8 cellular contexts compared by ENCODE assay signal in genomic region chr20:298755-299391, GRCh38. TPM values are rescaled to one million over a fixed set of nuclear protein-coding genes. Genes with fewer than 3 reads are reported as not detected.
DNase-seq lines count a peak whose midpoint lies in the region; ATAC-seq, FAIRE-seq and TF ChIP-seq lines count a peak whose summit lies in the region.

No MANE protein-coding gene starts in this region.

- H3K4me1 ChIP-seq in K562 (replicated peaks in 1 of 2; ENCODE audit: control insufficient read depth in 2 of 2, insufficient read depth in 2 of 2, low read length in 2 of 2) (peaks cover 21 to 22% of the 10 kb centered on the region in 2 experiments; a peak in 4 of 5 replicates), lung (ENCODE audit: control insufficient read depth in 2 of 2, insufficient read depth in 2 of 2, low read length in 2 of 2) (peaks cover 16 to 27% of the 10 kb centered on the region in 2 donors), tibial nerve (peaks cover 0 to 46% (median 31%) of the 10 kb centered on the region in 4 donors)

- TF ChIP-seq POLR2A in K562 (conservative IDR thresholded peaks at IDR 0.05): no peak
- TF ChIP-seq POLR2A in tibial nerve (IDR thresholded peaks at IDR 0.05): no peak

- H3K36me3 ChIP-seq in K562 (ENCODE audit: control insufficient read depth, insufficient read depth, low read length) (peaks cover 25% of the 10 kb centered on the region; the same call in 2 of the 3 replicates), lung (ENCODE audit: control insufficient read depth in 2 of 2, insufficient read depth in 2 of 2, low read length in 2 of 2) (peaks cover 0 to 6% of the 10 kb centered on the region in 2 donors), tibial nerve (no peaks in the 10 kb centered on the region)

- DNase-seq in activated naive CD4-positive, alpha-beta T cell treated with anti-CD3 and anti-CD28 coated beads for 36 hours: no peak
- DNase-seq in activated naive CD4-positive, alpha-beta T cell treated with Interleukin-2 at 50 U/mL for 16 hours: no peak
- no peak for DNase-seq in K562 (ENCODE audit: extremely low read depth in 1 of 4, low spot score in 3 of 4)
- no peak for DNase-seq in lung (ENCODE audit: low spot score)
- no peak for DNase-seq in tibial nerve (ENCODE audit: low spot score in 2 of 2)

- peak overlapping the region; percentile 100 for H3K27ac Mint-ChIP-seq in activated naive CD4-positive, alpha-beta T cell treated with anti-CD3 and anti-CD28 coated beads for 36 hours

- intact Hi-C loops in activated naive CD4-positive, alpha-beta T cell treated with anti-CD3 and anti-CD28 coated beads for 36 hours (cut with micrococcal nuclease): loop anchor here (1.0 to 2.0 kb wide), 3 partner anchors 9 to 820 kb away; partner anchors contain the start of genes C20orf96 and PSMF1
- intact Hi-C loops in K562 (cut with micrococcal nuclease): no loop called here

- peak overlapping the region; percentile 91 to 92 for H3K9ac ChIP-seq in K562 (ENCODE audit: insufficient read depth in 1 of 2, low read depth in 2 of 2, low read length in 2 of 2)

- TF ChIP-seq CTCF in K562 (IDR thresholded peaks at IDR 0.05 in 2 of 3, conservative IDR thresholded peaks at IDR 0.05 in 1 of 3; ENCODE audit: insufficient read depth in 2 of 3, low read depth in 1 of 3, low read length in 3 of 3) (no peak), lung (IDR thresholded peaks at IDR 0.05; ENCODE audit: control extremely low read depth, extremely low read depth) (no peak), tibial nerve (IDR thresholded peaks at IDR 0.05) (no peak)

- H3K9me1 ChIP-seq in K562 (ENCODE audit: control insufficient read depth, insufficient read depth, low read length): no peaks in the 10 kb centered on the region

- peak overlapping the region; percentile 95 for H3K4me2 ChIP-seq in K562 (ENCODE audit: insufficient read depth, low read length)

- H3K4me3 Mint-ChIP-seq in activated naive CD4-positive, alpha-beta T cell treated with anti-CD3 and anti-CD28 coated beads for 36 hours: peak overlapping the region; percentile 100

- no peak for TF ChIP-seq EP300 in K562 (IDR thresholded peaks at IDR 0.05; ENCODE audit: low read length)
- no peak for TF ChIP-seq EP300 in tibial nerve (IDR thresholded peaks at IDR 0.05)

- no peak for FAIRE-seq in K562 (lab: Jason Lieb, UNC)

- no peaks in the 10 kb centered on the region for H3K9me3 Mint-ChIP-seq in activated naive CD4-positive, alpha-beta T cell treated with anti-CD3 and anti-CD28 coated beads for 36 hours

- WGBS in K562 (ENCODE audit: insufficient coverage, low coverage, missing lambda C conversion rate): 0% methylated on average over 9 of the region's 16 CpGs
- WGBS in lung, 2 donors: 5 to 6% methylated on average over 16 of the region's 16 CpGs
- 3% methylated on average over 16 of the region's 16 CpGs for WGBS in tibial nerve, 2 donors

- peaks cover 28% of the 10 kb centered on the region for H3K36me3 Mint-ChIP-seq in activated naive CD4-positive, alpha-beta T cell treated with anti-CD3 and anti-CD28 coated beads for 36 hours (ENCODE audit: low read depth)

- no TSS peak for BruUV-seq in K562 (replicated peaks; lab: Mats Ljungman, UMichigan)

- in situ Hi-C loops in K562 (cut with MboI): no loop called here

- H3K27me3 ChIP-seq in K562 (ENCODE audit: control insufficient read depth in 2 of 2, insufficient read depth in 2 of 2, low read length in 2 of 2) (no peaks in the 10 kb centered on the region), lung (ENCODE audit: control insufficient read depth, insufficient read depth) (no peaks in the 10 kb centered on the region), tibial nerve (no peaks in the 10 kb centered on the region)

- TF ChIP-seq RAD21 in K562 (CRISPR knock-in tag; conservative IDR thresholded peaks at IDR 0.05 in 1 of 2, IDR thresholded peaks at IDR 0.05 in 1 of 2): no peak

- peaks cover 47% of the 10 kb centered on the region for H3K79me2 ChIP-seq in K562 (ENCODE audit: control insufficient read depth, insufficient read depth, low read length)

- H3K27me3 Mint-ChIP-seq in activated naive CD4-positive, alpha-beta T cell treated with anti-CD3 and anti-CD28 coated beads for 36 hours (ENCODE audit: low read depth): no peaks in the 10 kb centered on the region

- no peak overlapping the region for H2AFZ ChIP-seq in K562 (ENCODE audit: low read depth, low read length)

- ATAC-seq in K562: no peak
- no peak for ATAC-seq in lung (ENCODE audit: insufficient read depth, low FRiP score)
- ATAC-seq in GM18867 (IDR thresholded peaks at IDR 0.05; ENCODE audit: unreplicated experiment): no peak
- ATAC-seq in GM21515 (IDR thresholded peaks at IDR 0.05; ENCODE audit: unreplicated experiment): no peak
- ATAC-seq in GM18519 (IDR thresholded peaks at IDR 0.05; ENCODE audit: low FRiP score, unreplicated experiment): no peak

- POLR2A ChIA-PET in K562 (lab: Yijun Ruan, JAX): interaction anchor here (0.6 to 2.5 kb wide), 11 partner anchors 9 to 93 kb away, joined by 3 to 9 read pairs (median 4); partner anchors contain the start of genes DEFB129 and SOX12

- H4K20me1 ChIP-seq in K562 (replicated peaks; ENCODE audit: control insufficient read depth, insufficient read depth, low read length): peaks cover 13% of the 10 kb centered on the region

- CTCF ChIA-PET in activated naive CD4-positive, alpha-beta T cell treated with anti-CD3 and anti-CD28 coated beads for 36 hours (lab: Charles Lee): interaction anchor here (1.1 to 5.1 kb wide), 6 partner anchors 10 to 85 kb away, joined by 3 to 23 read pairs (median 6); partner anchors contain the start of gene SOX12
- CTCF ChIA-PET in K562 (lab: Yijun Ruan, JAX; ENCODE audit: low intra/inter-chr PET ratio): no interaction called here

- H3K27ac ChIP-seq in K562 (ENCODE audit: extremely low read depth, low read depth, low read length) (peak overlapping the region; percentile 93), lung (ENCODE audit: low read depth in 1 of 2, low read length in 1 of 2) (peak overlapping the region; percentile 95 to 98), tibial nerve (peak overlapping the region; percentile 98 to 100 (median 98))

- no peaks in the 10 kb centered on the region for H3K9me3 ChIP-seq in K562 (replicated peaks; ENCODE audit: control insufficient read depth, insufficient read depth, low read depth, low read length)
- no peaks in the 10 kb centered on the region for H3K9me3 ChIP-seq in lung (ENCODE audit: control insufficient read depth in 2 of 2, insufficient read depth in 1 of 2, low read length in 1 of 2)
- no peaks in the 10 kb centered on the region for H3K9me3 ChIP-seq in tibial nerve

- peaks cover 30% of the 10 kb centered on the region for H3K4me1 Mint-ChIP-seq in activated naive CD4-positive, alpha-beta T cell treated with anti-CD3 and anti-CD28 coated beads for 36 hours (ENCODE audit: low read depth)

- H3K4me3 ChIP-seq in K562 (peak overlapping the region; percentile 90), lung (peak overlapping the region; percentile 91), tibial nerve (peak overlapping the region; percentile 84 to 99 (median 92))

RNA-seq across cellular contexts. Expression of gene ZCCHC3, which starts 1.5 kb away (rescaled TPM):
- 10 to 100 TPM; 13.6 to 15.6 TPM for total RNA-seq in activated naive CD4-positive, alpha-beta T cell treated with anti-CD3 and anti-CD28 coated beads for 36 hours
- total RNA-seq in K562 (2011; cell fraction: chromatin; rRNA removed; ENCODE audit: low replicate concordance): 6.9 and 11.2 TPM in 2 replicates
- total RNA-seq in K562 (2011; cell fraction: nucleolus; rRNA removed): 9.6 and 12.0 TPM in 2 replicates
- total RNA-seq in K562 (2011; cell fraction: nucleoplasm; rRNA removed): 10.6 and 13.3 TPM in 2 replicates
- total RNA-seq in K562 (2014; rRNA removed) (23.2 and 28.2 TPM in 2 replicates), K562 (2014; rRNA removed; fragmentation: Illumina TruSeq; extraction: Trizol) (10.1 and 10.2 TPM in 2 replicates), K562 (2015; rRNA removed; fragmentation: Illumina TruSeq; extraction: Trizol) (12.8 and 13.9 TPM in 2 replicates), K562 (2021) (22.1 and 22.5 TPM in 2 replicates), lung (10 to 100 TPM; 15.3 to 27.8 TPM), tibial nerve (10 to 100 TPM; 12.0 to 24.9 (median 20.6) TPM)
- polyA plus RNA-seq in K562 (2011; rRNA removed) (21.2 and 22.0 TPM in 2 replicates), K562 (2014; fragmentation: Illumina TruSeq; extraction: Trizol) (16.5 and 17.6 TPM in 2 replicates), K562 (2014; fragmentation: Nextera tagmentation; extraction: Ambion mirVana) (1 to 10 TPM; 2.8 to 4.0 TPM), K562 (2014; rRNA removed) (22.4 and 23.3 TPM in 2 replicates), lung (10 to 100 TPM; 10.4 to 12.0 TPM)
- 18.7 and 24.5 TPM in 2 replicates for polyA plus RNA-seq in K562 (2011; cell fraction: cytosol; rRNA removed)
- 13.2 and 18.2 TPM in 2 replicates for polyA plus RNA-seq in K562 (2011; cell fraction: nucleus; rRNA removed)
- polyA plus RNA-seq in K562 (2012): 17.7 and 19.5 TPM in 2 replicates
- polyA minus RNA-seq in K562 (2011; rRNA and poly(A)+ RNA removed): 11.1 and 11.7 TPM in 2 replicates
- polyA minus RNA-seq in K562 (2011; cell fraction: cytosol; rRNA and poly(A)+ RNA removed): 10.8 and 12.2 TPM in 2 replicates
- 3.9 and 9.7 TPM in 2 replicates for polyA minus RNA-seq in K562 (2011; cell fraction: nucleus; rRNA and poly(A)+ RNA removed)

RNA-seq across cellular contexts. Expression of gene C20orf96, which starts 8.3 kb away (rescaled TPM):
- 1 to 10 TPM; 5.1 to 6.8 TPM for total RNA-seq in activated naive CD4-positive, alpha-beta T cell treated with anti-CD3 and anti-CD28 coated beads for 36 hours
- total RNA-seq in K562 (2011; cell fraction: chromatin; rRNA removed; ENCODE audit: low replicate concordance): 40.0 and 54.2 TPM in 2 replicates
- 27.8 and 28.2 TPM in 2 replicates for total RNA-seq in K562 (2011; cell fraction: nucleolus; rRNA removed)
- 25.0 and 27.3 TPM in 2 replicates for total RNA-seq in K562 (2011; cell fraction: nucleoplasm; rRNA removed)
- total RNA-seq in K562 (2014; rRNA removed): 1.5 and 2.0 TPM in 2 replicates
- 2.4 and 3.0 TPM in 2 replicates for total RNA-seq in K562 (2014; rRNA removed; fragmentation: Illumina TruSeq; extraction: Trizol)
- 2.1 and 2.3 TPM in 2 replicates for total RNA-seq in K562 (2015; rRNA removed; fragmentation: Illumina TruSeq; extraction: Trizol)
- 10.1 TPM in 2 replicates for total RNA-seq in K562 (2021)
- polyA plus RNA-seq in K562 (2011; rRNA removed): 11.0 and 22.6 TPM in 2 replicates
- polyA plus RNA-seq in K562 (2011; cell fraction: cytosol; rRNA removed): 5.7 and 11.5 TPM in 2 replicates
- 35.3 and 52.8 TPM in 2 replicates for polyA plus RNA-seq in K562 (2011; cell fraction: nucleus; rRNA removed)
- 8.6 and 10.2 TPM in 2 replicates for polyA plus RNA-seq in K562 (2012)
- polyA plus RNA-seq in K562 (2014; fragmentation: Illumina TruSeq; extraction: Trizol): 8.4 and 9.8 TPM in 2 replicates
- polyA plus RNA-seq in K562 (2014; fragmentation: Nextera tagmentation; extraction: Ambion mirVana): 1 to 10 TPM; 1.7 to 4.2 TPM
- polyA plus RNA-seq in K562 (2014; rRNA removed): 9.1 and 11.7 TPM in 2 replicates
- 6.5 and 8.2 TPM in 2 replicates for polyA minus RNA-seq in K562 (2011; rRNA and poly(A)+ RNA removed)
- 3.1 and 3.6 TPM in 2 replicates for polyA minus RNA-seq in K562 (2011; cell fraction: cytosol; rRNA and poly(A)+ RNA removed)
- 8.6 and 19.5 TPM in 2 replicates for polyA minus RNA-seq in K562 (2011; cell fraction: nucleus; rRNA and poly(A)+ RNA removed)
- 10 to 100 TPM; 14.4 to 22.4 TPM for total RNA-seq in lung
- 1 to 10 TPM; 5.2 to 6.6 TPM for polyA plus RNA-seq in lung
- total RNA-seq in tibial nerve: 1 to 10 TPM; 3.5 to 8.7 (median 4.5) TPM

RNA-seq across cellular contexts. Expression of gene SOX12, which starts 26.5 kb away (rescaled TPM):
- 1 to 10 TPM; 6.0 to 6.4 TPM for total RNA-seq in activated naive CD4-positive, alpha-beta T cell treated with anti-CD3 and anti-CD28 coated beads for 36 hours
- 5.5 and 9.5 TPM in 2 replicates for total RNA-seq in K562 (2011; cell fraction: chromatin; rRNA removed; ENCODE audit: low replicate concordance)
- total RNA-seq in K562 (2011; cell fraction: nucleolus; rRNA removed): 8.4 and 9.8 TPM in 2 replicates
- 8.9 and 11.8 TPM in 2 replicates for total RNA-seq in K562 (2011; cell fraction: nucleoplasm; rRNA removed)
- 6.5 and 9.2 TPM in 2 replicates for total RNA-seq in K562 (2014; rRNA removed)
- total RNA-seq in K562 (2014; rRNA removed; fragmentation: Illumina TruSeq; extraction: Trizol): 1.3 and 1.4 TPM in 2 replicates
- total RNA-seq in K562 (2015; rRNA removed; fragmentation: Illumina TruSeq; extraction: Trizol): 2.6 and 2.8 TPM in 2 replicates
- total RNA-seq in K562 (2021): 26.1 and 26.3 TPM in 2 replicates
- 1.8 and 3.5 TPM in 2 replicates for polyA plus RNA-seq in K562 (2011; rRNA removed)
- 2.4 and 2.8 TPM in 2 replicates for polyA plus RNA-seq in K562 (2011; cell fraction: cytosol; rRNA removed)
- 9.5 and 9.7 TPM in 2 replicates for polyA plus RNA-seq in K562 (2011; cell fraction: nucleus; rRNA removed)
- 13.7 and 13.9 TPM in 2 replicates for polyA plus RNA-seq in K562 (2012)
- polyA plus RNA-seq in K562 (2014; fragmentation: Illumina TruSeq; extraction: Trizol): 6.7 and 7.4 TPM in 2 replicates
- under 1 TPM; 0.42 to 0.48 TPM for polyA plus RNA-seq in K562 (2014; fragmentation: Nextera tagmentation; extraction: Ambion mirVana)
- 6.7 and 9.6 TPM in 2 replicates for polyA plus RNA-seq in K562 (2014; rRNA removed)
- polyA minus RNA-seq in K562 (2011; rRNA and poly(A)+ RNA removed): 2.0 and 2.9 TPM in 2 replicates
- polyA minus RNA-seq in K562 (2011; cell fraction: cytosol; rRNA and poly(A)+ RNA removed): 4.7 and 7.1 TPM in 2 replicates
- polyA minus RNA-seq in K562 (2011; cell fraction: nucleus; rRNA and poly(A)+ RNA removed): 2.7 and 5.2 TPM in 2 replicates
- 10 to 100 TPM in 1 of 2 donors, 1 to 10 TPM in 1; 6.8 to 15.9 TPM for total RNA-seq in lung
- 1 to 10 TPM; 2.7 to 4.1 TPM for polyA plus RNA-seq in lung
- total RNA-seq in tibial nerve: 1 to 10 TPM; 4.6 to 9.8 (median 8.6) TPM

RNA-seq across cellular contexts. Expression of gene DEFB132, which starts 41.3 kb away (rescaled TPM):
- total RNA-seq in activated naive CD4-positive, alpha-beta T cell treated with anti-CD3 and anti-CD28 coated beads for 36 hours: not detected
- not detected in 2 replicates for total RNA-seq in K562 (2011; cell fraction: chromatin; rRNA removed; ENCODE audit: low replicate concordance)
- not detected in 2 replicates for total RNA-seq in K562 (2011; cell fraction: nucleolus; rRNA removed)
- total RNA-seq in K562 (2011; cell fraction: nucleoplasm; rRNA removed): not detected in 2 replicates
- total RNA-seq in K562 (2014; rRNA removed) (not detected in 2 replicates), K562 (2014; rRNA removed; fragmentation: Illumina TruSeq; extraction: Trizol) (not detected in 2 replicates), K562 (2015; rRNA removed; fragmentation: Illumina TruSeq; extraction: Trizol) (not detected in 2 replicates), K562 (2021) (not detected in 2 replicates), lung (not detected), tibial nerve (under 1 TPM in 1 of 4 donors, not detected in 3; 0.66 TPM)
- polyA plus RNA-seq in K562 (2011; rRNA removed) (not detected in 2 replicates), K562 (2014; fragmentation: Illumina TruSeq; extraction: Trizol) (not detected in 2 replicates), K562 (2014; fragmentation: Nextera tagmentation; extraction: Ambion mirVana) (not detected), K562 (2014; rRNA removed) (not detected in 2 replicates), lung (not detected)
- not detected in 2 replicates for polyA plus RNA-seq in K562 (2011; cell fraction: cytosol; rRNA removed)
- polyA plus RNA-seq in K562 (2011; cell fraction: nucleus; rRNA removed): not detected in 2 replicates
- not detected in 2 replicates for polyA plus RNA-seq in K562 (2012)
- not detected in 2 replicates for polyA minus RNA-seq in K562 (2011; rRNA and poly(A)+ RNA removed)
- not detected in 2 replicates for polyA minus RNA-seq in K562 (2011; cell fraction: cytosol; rRNA and poly(A)+ RNA removed)
- not detected in 2 replicates for polyA minus RNA-seq in K562 (2011; cell fraction: nucleus; rRNA and poly(A)+ RNA removed)

RNA-seq across cellular contexts. Expression of gene NRSN2, which starts 48.0 kb away (rescaled TPM):
- 1 to 10 TPM; 3.9 to 4.2 TPM for total RNA-seq in activated naive CD4-positive, alpha-beta T cell treated with anti-CD3 and anti-CD28 coated beads for 36 hours
- 9.8 and 24.5 TPM in 2 replicates for total RNA-seq in K562 (2011; cell fraction: chromatin; rRNA removed; ENCODE audit: low replicate concordance)
- 24.9 and 37.9 TPM in 2 replicates for total RNA-seq in K562 (2011; cell fraction: nucleolus; rRNA removed)
- 34.2 and 46.5 TPM in 2 replicates for total RNA-seq in K562 (2011; cell fraction: nucleoplasm; rRNA removed)
- total RNA-seq in K562 (2014; rRNA removed) (11.1 and 21.5 TPM in 2 replicates), K562 (2014; rRNA removed; fragmentation: Illumina TruSeq; extraction: Trizol) (6.7 and 7.5 TPM in 2 replicates), K562 (2015; rRNA removed; fragmentation: Illumina TruSeq; extraction: Trizol) (7.8 and 9.6 TPM in 2 replicates), K562 (2021) (26.7 and 28.5 TPM in 2 replicates), lung (10 to 100 TPM; 15.3 to 43.7 TPM), tibial nerve (10 to 100 TPM; 20.6 to 34.1 (median 26.2) TPM)
- polyA plus RNA-seq in K562 (2011; rRNA removed) (13.1 and 37.5 TPM in 2 replicates), K562 (2014; fragmentation: Illumina TruSeq; extraction: Trizol) (24.3 and 24.7 TPM in 2 replicates), K562 (2014; fragmentation: Nextera tagmentation; extraction: Ambion mirVana) (1 to 10 TPM; 7.9 to 8.3 TPM), K562 (2014; rRNA removed) (24.8 and 29.7 TPM in 2 replicates), lung (10 to 100 TPM; 22.5 to 34.7 TPM)
- polyA plus RNA-seq in K562 (2011; cell fraction: cytosol; rRNA removed): 54.0 and 57.8 TPM in 2 replicates
- 24.4 and 24.6 TPM in 2 replicates for polyA plus RNA-seq in K562 (2011; cell fraction: nucleus; rRNA removed)
- 21.9 and 37.5 TPM in 2 replicates for polyA plus RNA-seq in K562 (2012)
- polyA minus RNA-seq in K562 (2011; rRNA and poly(A)+ RNA removed): 8.2 and 13.0 TPM in 2 replicates
- 14.1 and 27.3 TPM in 2 replicates for polyA minus RNA-seq in K562 (2011; cell fraction: cytosol; rRNA and poly(A)+ RNA removed)
- polyA minus RNA-seq in K562 (2011; cell fraction: nucleus; rRNA and poly(A)+ RNA removed): 5.0 and 5.7 TPM in 2 replicates
